Comparison of ENCODE assay signal across 10 cellular contexts in the genomic region with DNA sequence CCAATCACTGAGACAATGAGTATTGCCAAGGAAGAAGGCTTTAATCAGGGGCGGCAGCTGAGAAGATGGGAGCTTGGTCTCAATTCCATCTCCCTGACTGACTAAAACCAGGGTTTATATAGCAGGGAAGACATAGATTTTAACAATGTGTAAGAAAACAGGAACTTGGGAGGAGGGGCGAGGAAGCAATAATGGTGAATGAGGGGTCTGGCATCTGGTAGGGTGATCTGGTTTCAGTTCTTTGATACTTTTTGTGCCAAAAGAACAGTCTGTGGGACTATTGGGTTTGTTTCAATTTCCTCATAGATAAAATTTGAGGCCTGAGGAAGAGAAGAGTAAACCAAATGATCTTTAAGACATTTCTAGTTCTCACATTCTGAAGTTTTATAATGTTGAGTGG. TPM values are rescaled to one million over a fixed set of nuclear protein-coding genes. Genes with fewer than 3 reads are reported as not detected.
DNase-seq lines count a peak whose midpoint lies in the region; ATAC-seq lines count a peak whose summit lies in the region.
"Had no signal": no experiment of that assay in that cellular context is flagged by ENCODE, and none has a peak within 500 bp of the region (broad histone marks: within the 10 kb centered on the region; RNA-seq: fewer than 3 reads in every experiment).

No MANE protein-coding gene starts in this region.

- H3K9me3 Mint-ChIP-seq in activated naive CD4-positive, alpha-beta T cell treated with anti-CD3 and anti-CD28 coated beads, Interleukin-2, amount 50 U/mL, for 24 hours, result peaks cover 5% of the 10 kb centered on the region
- no peaks in the 10 kb centered on the region for H3K9me3 Mint-ChIP-seq in activated T-helper 17 cell treated with anti-CD3 and anti-CD28 coated beads, Interleukin-2, amount 50 U/mL, for 72 hours
- H3K9me3 Mint-ChIP-seq in stimulated activated effector memory CD8-positive, alpha-beta T cell treated with anti-CD3 and anti-CD28 coated beads, Interleukin-12 subunit alpha, Interleukin-12 subunit beta, amount 100 ng/mL, for 72 hours, result no peaks in the 10 kb centered on the region
- H3K9me3 Mint-ChIP-seq in activated CD4-positive, alpha-beta T cell treated with anti-CD3 and anti-CD28 coated beads, Interleukin-2, amount 10 ng/mL, durations not matched to agents 7 days and 5 days, result no peaks in the 10 kb centered on the region

- CTCF ChIA-PET in activated CD4-positive, alpha-beta T cell treated with anti-CD3 and anti-CD28 coated beads, Interleukin-2, amount 10 ng/mL, durations not matched to agents 7 days and 5 days (lab: Charles Lee), result interaction anchor here (1.1 to 2.1 kb wide), 4 partner anchors 10 to 49 kb away, joined by 5 to 6 read pairs (median 5); partner anchors contain the start of gene FUT8

- peaks cover 50% of the 10 kb centered on the region for H3K4me1 Mint-ChIP-seq in activated naive CD4-positive, alpha-beta T cell treated with anti-CD3 and anti-CD28 coated beads, Interleukin-2, amount 50 U/mL, for 24 hours
- peaks cover 35% of the 10 kb centered on the region for H3K4me1 Mint-ChIP-seq in activated T-helper 17 cell treated with anti-CD3 and anti-CD28 coated beads, Interleukin-2, amount 50 U/mL, for 72 hours
- H3K4me1 Mint-ChIP-seq in stimulated activated effector memory CD8-positive, alpha-beta T cell treated with anti-CD3 and anti-CD28 coated beads, Interleukin-12 subunit alpha, Interleukin-12 subunit beta, amount 100 ng/mL, for 72 hours, result peaks cover 34% of the 10 kb centered on the region
- H3K4me1 Mint-ChIP-seq in activated CD4-positive, alpha-beta T cell treated with anti-CD3 and anti-CD28 coated beads, Interleukin-2, amount 10 ng/mL, durations not matched to agents 7 days and 5 days, result peaks cover 31% of the 10 kb centered on the region

- DNase-seq in activated naive CD4-positive, alpha-beta T cell treated with Interleukin-2 at 50 U/mL for 16 hours, result no peak
- no peak for DNase-seq in stimulated activated effector memory CD8-positive, alpha-beta T cell treated with anti-CD3 and anti-CD28 coated beads, Interleukin-12 subunit alpha, Interleukin-12 subunit beta, amount 100 ng/mL, for 72 hours (ENCODE audit: low spot score in 2 of 2)
- DNase-seq in stimulated activated CD4-positive, alpha-beta T cell treated with anti-CD3 and anti-CD28 coated beads, Interleukin-4, amount 100 ng/mL, for 1 hour, result no peak
- no peak for DNase-seq in activated CD4-positive, alpha-beta T cell treated with anti-CD3 and anti-CD28 coated beads, Interleukin-2, amount 10 ng/mL, durations not matched to agents 7 days and 5 days
- no peak for DNase-seq in NCI-H526 treated with DMSO at 0.1 percent for 48 hours (lab: John Stamatoyannopoulos, UW)
- DNase-seq: NCI-H2029 treated with DMSO at 0.1 percent for 48 hours had no signal

- H3K27me3 Mint-ChIP-seq in activated naive CD4-positive, alpha-beta T cell treated with anti-CD3 and anti-CD28 coated beads, Interleukin-2, amount 50 U/mL, for 24 hours, result no peaks in the 10 kb centered on the region
- H3K27me3 Mint-ChIP-seq in activated T-helper 17 cell treated with anti-CD3 and anti-CD28 coated beads, Interleukin-2, amount 50 U/mL, for 72 hours, result no peaks in the 10 kb centered on the region
- H3K27me3 Mint-ChIP-seq in activated CD4-positive, alpha-beta T cell treated with anti-CD3 and anti-CD28 coated beads, Interleukin-2, amount 10 ng/mL, durations not matched to agents 7 days and 5 days, result no peaks in the 10 kb centered on the region

- H3K4me3 Mint-ChIP-seq in activated naive CD4-positive, alpha-beta T cell treated with anti-CD3 and anti-CD28 coated beads, Interleukin-2, amount 50 U/mL, for 24 hours, result no peak overlapping the region
- peak overlapping the region; percentile 31 for H3K4me3 Mint-ChIP-seq in activated T-helper 17 cell treated with anti-CD3 and anti-CD28 coated beads, Interleukin-2, amount 50 U/mL, for 72 hours
- H3K4me3 Mint-ChIP-seq in stimulated activated effector memory CD8-positive, alpha-beta T cell treated with anti-CD3 and anti-CD28 coated beads, Interleukin-12 subunit alpha, Interleukin-12 subunit beta, amount 100 ng/mL, for 72 hours, result peak overlapping the region; percentile 24
- no peak overlapping the region for H3K4me3 Mint-ChIP-seq in activated CD4-positive, alpha-beta T cell treated with anti-CD3 and anti-CD28 coated beads, Interleukin-2, amount 10 ng/mL, durations not matched to agents 7 days and 5 days
- H3K4me3 Mint-ChIP-seq: neural crest cell had no signal

- POLR2A ChIA-PET in activated CD4-positive, alpha-beta T cell treated with anti-CD3 and anti-CD28 coated beads, Interleukin-2, amount 10 ng/mL, durations not matched to agents 7 days and 5 days (lab: Charles Lee), result no interaction called here

- peak overlapping the region; percentile 0 for H3K27ac Mint-ChIP-seq in activated naive CD4-positive, alpha-beta T cell treated with anti-CD3 and anti-CD28 coated beads, Interleukin-2, amount 50 U/mL, for 24 hours
- peak overlapping the region; percentile 44 for H3K27ac Mint-ChIP-seq in activated T-helper 17 cell treated with anti-CD3 and anti-CD28 coated beads, Interleukin-2, amount 50 U/mL, for 72 hours
- H3K27ac Mint-ChIP-seq in stimulated activated effector memory CD8-positive, alpha-beta T cell treated with anti-CD3 and anti-CD28 coated beads, Interleukin-12 subunit alpha, Interleukin-12 subunit beta, amount 100 ng/mL, for 72 hours, result peak overlapping the region; percentile 77
- H3K27ac Mint-ChIP-seq in activated CD4-positive, alpha-beta T cell treated with anti-CD3 and anti-CD28 coated beads, Interleukin-2, amount 10 ng/mL, durations not matched to agents 7 days and 5 days, result no peak overlapping the region

- peaks cover 28% of the 10 kb centered on the region for H3K36me3 Mint-ChIP-seq in activated naive CD4-positive, alpha-beta T cell treated with anti-CD3 and anti-CD28 coated beads, Interleukin-2, amount 50 U/mL, for 24 hours
- peaks cover 70% of the 10 kb centered on the region for H3K36me3 Mint-ChIP-seq in activated T-helper 17 cell treated with anti-CD3 and anti-CD28 coated beads, Interleukin-2, amount 50 U/mL, for 72 hours (ENCODE audit: low read depth)
- H3K36me3 Mint-ChIP-seq in stimulated activated effector memory CD8-positive, alpha-beta T cell treated with anti-CD3 and anti-CD28 coated beads, Interleukin-12 subunit alpha, Interleukin-12 subunit beta, amount 100 ng/mL, for 72 hours, result peaks cover 72% of the 10 kb centered on the region
- H3K36me3 Mint-ChIP-seq in activated CD4-positive, alpha-beta T cell treated with anti-CD3 and anti-CD28 coated beads, Interleukin-2, amount 10 ng/mL, durations not matched to agents 7 days and 5 days (ENCODE audit: low read depth), result peaks cover 64% of the 10 kb centered on the region

- peak; percentile 39 for ATAC-seq in HG03571 (IDR thresholded peaks at IDR 0.05; ENCODE audit: unreplicated experiment)
- ATAC-seq in activated T-helper 17 cell treated with anti-CD3 and anti-CD28 coated beads, Interleukin-2, amount 50 U/mL, for 72 hours (replicated peaks), result no peak
- no peak for ATAC-seq in stimulated activated effector memory CD8-positive, alpha-beta T cell treated with anti-CD3 and anti-CD28 coated beads, Interleukin-12 subunit alpha, Interleukin-12 subunit beta, amount 100 ng/mL, for 72 hours

RNA-seq across cellular contexts. Expression of gene FUT8, which starts 49.2 kb away (rescaled TPM):
- 10 to 100 TPM; 50.3 to 89.9 TPM for total RNA-seq in activated T-helper 17 cell treated with anti-CD3 and anti-CD28 coated beads, Interleukin-2, amount 50 U/mL, for 72 hours
- 10 to 100 TPM; 70.9 to 79.2 TPM for total RNA-seq in activated CD4-positive, alpha-beta T cell treated with anti-CD3 and anti-CD28 coated beads, Interleukin-2, amount 10 ng/mL, durations not matched to agents 7 days and 5 days

Comparison
In these comparisons a context has a peak if more than half of its experiments do, and no peak if none do; other contexts are left out.
1. H3K4me3 Mint-ChIP-seq: peak in activated T-helper 17 cell treated with anti-CD3 and anti-CD28 coated beads, Interleukin-2, amount 50 U/mL, for 72 hours (single experiment) and stimulated activated effector memory CD8-positive, alpha-beta T cell treated with anti-CD3 and anti-CD28 coated beads, Interleukin-12 subunit alpha, Interleukin-12 subunit beta, amount 100 ng/mL, for 72 hours (single experiment); none in activated naive CD4-positive, alpha-beta T cell treated with anti-CD3 and anti-CD28 coated beads, Interleukin-2, amount 50 U/mL, for 24 hours (single experiment) and activated CD4-positive, alpha-beta T cell treated with anti-CD3 and anti-CD28 coated beads, Interleukin-2, amount 10 ng/mL, durations not matched to agents 7 days and 5 days (single experiment).